Comparison of ENCODE assay signal across 8 cellular contexts in genomic region chr17:76384987-76385891, GRCh38. TPM values are rescaled to one million over a fixed set of nuclear protein-coding genes. Genes with fewer than 3 reads are reported as not detected.
DNase-seq lines count a peak whose midpoint lies in the region; ATAC-seq and TF ChIP-seq lines count a peak whose summit lies in the region.

No MANE protein-coding gene starts in this region.

- H3K36me3 Mint-ChIP-seq in WTC11 (peaks cover 2% of the 10 kb centered on the region; the same call in 1 of the 2 replicates), memory B cell (peaks cover 1% of the 10 kb centered on the region)

- POLR2A ChIA-PET in WTC11 (lab: Charles Lee), result interaction anchor here (0.6 to 2.5 kb wide), 4 partner anchors 11 to 104 kb away, joined by 3 to 10 read pairs (median 6); partner anchors contain the start of gene PRPSAP1

- no peak for ATAC-seq in WTC11
- no peak for ATAC-seq in memory B cell (ENCODE audit: low read depth)
- no peak for ATAC-seq in stimulated activated naive CD8-positive, alpha-beta T cell treated with anti-CD3 and anti-CD28 coated beads, Interleukin-15, amount 100 ng/mL, for 72 hours
- ATAC-seq in GM21381 (IDR thresholded peaks at IDR 0.05; ENCODE audit: unreplicated experiment), result no peak

- H3K4me1 Mint-ChIP-seq in WTC11 (peaks cover 26% of the 10 kb centered on the region), memory B cell (peaks cover 12% of the 10 kb centered on the region)
- H3K4me1 Mint-ChIP-seq in stimulated activated naive CD8-positive, alpha-beta T cell treated with anti-CD3 and anti-CD28 coated beads, Interleukin-15, amount 100 ng/mL, for 72 hours, result peaks cover 41% of the 10 kb centered on the region

- H3K27me3 Mint-ChIP-seq in WTC11 (ENCODE audit: low read depth) (peaks cover 47% of the 10 kb centered on the region), memory B cell (peaks cover 1% of the 10 kb centered on the region)
- peaks cover 20% of the 10 kb centered on the region for H3K27me3 Mint-ChIP-seq in stimulated activated naive CD8-positive, alpha-beta T cell treated with anti-CD3 and anti-CD28 coated beads, Interleukin-15, amount 100 ng/mL, for 72 hours

- H3K27ac ChIP-seq in dorsolateral prefrontal cortex, result peak overlapping the region in 26 of 59 donors; percentile 4 to 84 (median 62)

- TF ChIP-seq CTCF in WTC11 (IDR thresholded peaks at IDR 0.05) (no peak), dorsolateral prefrontal cortex (IDR thresholded peaks at IDR 0.05 in 54 of 56, conservative IDR thresholded peaks at IDR 0.05 in 2 of 56; ENCODE audit: low read depth in 1 of 56, partially characterized antibody in 56 of 56) (no peak)

- H3K4me3 Mint-ChIP-seq in WTC11, result peak overlapping the region; percentile 47
- peak overlapping the region; percentile 61 for H3K4me3 Mint-ChIP-seq in memory B cell
- H3K4me3 Mint-ChIP-seq in stimulated activated naive CD8-positive, alpha-beta T cell treated with anti-CD3 and anti-CD28 coated beads, Interleukin-15, amount 100 ng/mL, for 72 hours, result peak overlapping the region; percentile 80

- no peak overlapping the region for H3K27ac Mint-ChIP-seq in WTC11
- H3K27ac Mint-ChIP-seq in memory B cell, result no peak overlapping the region
- no peak overlapping the region for H3K27ac Mint-ChIP-seq in stimulated activated naive CD8-positive, alpha-beta T cell treated with anti-CD3 and anti-CD28 coated beads, Interleukin-15, amount 100 ng/mL, for 72 hours

- intact Hi-C loops in dorsolateral prefrontal cortex (cut with DNase I), result loop anchor here (5.0 kb wide), 1 partner anchor 33 kb away; the partner anchor contains the start of gene PRPSAP1 (in 2 of the 2)

- H3K9me3 Mint-ChIP-seq in WTC11, result no peaks in the 10 kb centered on the region
- no peaks in the 10 kb centered on the region for H3K9me3 Mint-ChIP-seq in memory B cell
- no peaks in the 10 kb centered on the region for H3K9me3 Mint-ChIP-seq in stimulated activated naive CD8-positive, alpha-beta T cell treated with anti-CD3 and anti-CD28 coated beads, Interleukin-15, amount 100 ng/mL, for 72 hours

- peak; percentile 77 for DNase-seq in AG08396 (ENCODE audit: low spot score)
- peak; percentile 75 for DNase-seq in HK-2 (ENCODE audit: unreplicated experiment)
- peak; percentile 44 for DNase-seq in WTC11 (ENCODE audit: low spot score)
- peak in 1 of 10 donors; percentile 53 for DNase-seq in dorsolateral prefrontal cortex
- DNase-seq in memory B cell (ENCODE audit: low spot score in 2 of 2), result peak in 1 of 2 donors; percentile 45
- DNase-seq in stimulated activated naive CD8-positive, alpha-beta T cell treated with anti-CD3 and anti-CD28 coated beads, Interleukin-15, amount 100 ng/mL, for 72 hours, result peak in 1 of 2 donors; percentile 51
- no peak for DNase-seq in DMS114 treated with DMSO at 0.1 percent for 48 hours (lab: John Stamatoyannopoulos, UW; ENCODE audit: unreplicated experiment)

- CTCF ChIA-PET in WTC11 (lab: Charles Lee), result interaction anchor here (0.5 to 10.6 kb wide), 35 partner anchors 9 to 1382 kb away, joined by 3 to 135 read pairs (median 4); partner anchors contain the start of genes PRPSAP1 and RHBDF2

- peak overlapping the region; percentile 40 to 74 (median 60) for H3K4me3 ChIP-seq in dorsolateral prefrontal cortex

- H3K27me3 ChIP-seq in dorsolateral prefrontal cortex, result peaks cover 0 to 15% (median 0%) of the 10 kb centered on the region in 45 donors

TF ChIP-seq in WTC11, 78 proteins besides CTCF, POLR2A, EP300 and RAD21:
- TF ChIP-seq CBFB (CRISPR knock-in tag; IDR thresholded peaks at IDR 0.05; ENCODE audit: low read depth), result 0 out of 2 replicates have a peak, but pooled peaks have one; percentile 0
- TF ChIP-seq NR3C1 (CRISPR knock-in tag; conservative IDR thresholded peaks at IDR 0.05; ENCODE audit: low read depth), result 0 out of 2 replicates have a peak, but pooled peaks have one; percentile 63
- no peak for TF ChIP-seq KAT7 (CRISPR knock-in tag; IDR thresholded peaks at IDR 0.05; ENCODE audit: borderline replicate concordance)
- TF ChIP-seq HMGXB4 (CRISPR knock-in tag; IDR thresholded peaks at IDR 0.05), result no peak; the same call in 1 of the 2 replicates
- TF ChIP-seq E2F4 (CRISPR knock-in tag; IDR thresholded peaks at IDR 0.05; ENCODE audit: borderline replicate concordance, low read depth), result no peak
- TF ChIP-seq TP53 (CRISPR knock-in tag; IDR thresholded peaks at IDR 0.05), result peak; percentile 81; the same call in 1 of the 2 replicates

RNA-seq across cellular contexts. Expression of gene SPHK1, which starts 0.8 kb away (rescaled TPM):
- 2.5 to 2.9 TPM (median 2.8 TPM) in 3 replicates for total RNA-seq in WTC11 (2021)
- total RNA-seq in dorsolateral prefrontal cortex, result 10 to 100 TPM in 1 of 120 experiments, 1 to 10 TPM in 117, under 1 TPM in 2; 0.76 to 10.2 (median 2.9) TPM

RNA-seq across cellular contexts. Expression of gene PRPSAP1, which starts 31.5 kb away (rescaled TPM):
- total RNA-seq in WTC11 (2021), result 50.0 to 56.5 TPM (median 52.3 TPM) in 3 replicates
- 100 to 1,000 TPM in 21 of 120 experiments, 10 to 100 TPM in 99; 61.6 to 131 (median 85.2) TPM for total RNA-seq in dorsolateral prefrontal cortex
